ENCODE assay signal across 1 cellular context in genomic region chr19:29694669-29695627, GRCh38.
TF ChIP-seq lines count a peak whose summit lies in the region.

No MANE protein-coding gene starts in this region.

TF ChIP-seq in GM23338, 12 proteins besides CTCF, POLR2A, EP300 and RAD21 (continued from another document):
- TF ChIP-seq EZH2 (IDR thresholded peaks at IDR 0.05; ENCODE audit: low read depth, unreplicated experiment) = no peak
- no peak for TF ChIP-seq STAT1 (IDR thresholded peaks at IDR 0.05; ENCODE audit: unreplicated experiment)
- TF ChIP-seq ZNF114 (CRISPR knock-in tag; IDR thresholded peaks at IDR 0.05) = no peak
- TF ChIP-seq NANOG (IDR thresholded peaks at IDR 0.05; ENCODE audit: borderline replicate concordance) = no peak
- no peak for TF ChIP-seq POLR2AphosphoS5 (IDR thresholded peaks at IDR 0.05; ENCODE audit: low read depth)
- TF ChIP-seq JUNB (IDR thresholded peaks at IDR 0.05; ENCODE audit: unreplicated experiment) = no peak
- TF ChIP-seq ZNF331 (CRISPR knock-in tag; IDR thresholded peaks at IDR 0.05; ENCODE audit: low read depth) = no peak
TF ChIP-seq in GM23338: peak in this region for 0.
